ENCODE assay signal across 16 cellular contexts in the genomic region with DNA sequence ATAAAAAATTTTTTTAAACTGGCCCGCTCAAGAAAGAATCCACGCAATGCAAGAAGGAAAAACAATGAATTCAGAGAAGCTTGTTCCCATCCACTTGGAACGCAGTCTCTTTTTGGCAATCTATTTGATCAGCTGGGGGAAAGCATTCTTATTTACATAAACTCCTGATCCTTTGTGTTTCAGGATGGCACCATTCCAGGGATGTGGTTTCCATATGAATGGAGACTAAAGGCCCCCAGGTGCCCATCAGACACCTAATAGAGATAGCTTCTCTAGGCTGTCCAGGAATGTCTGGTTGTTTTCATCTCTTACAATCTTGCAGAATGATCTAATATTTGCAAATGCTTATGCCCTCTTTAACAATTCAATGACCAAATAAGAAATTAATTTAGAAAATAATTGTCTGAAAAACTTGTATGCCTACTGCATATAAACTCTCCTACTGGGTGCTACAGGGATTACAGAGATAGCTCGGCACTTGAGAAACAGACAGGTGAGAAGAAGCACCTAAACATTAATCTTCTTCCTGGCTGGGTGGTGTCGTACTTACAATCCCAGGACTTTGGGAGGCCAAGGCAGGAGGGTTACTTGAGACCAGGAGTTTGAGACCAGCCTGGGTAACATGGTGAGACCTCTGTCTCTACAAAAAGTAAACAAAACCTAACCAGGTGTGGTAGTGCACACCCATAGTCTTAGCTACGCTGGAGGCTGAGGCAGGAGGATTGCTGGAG. TPM values are rescaled to one million over a fixed set of nuclear protein-coding genes. Genes with fewer than 3 reads are reported as not detected.
DNase-seq lines count a peak whose midpoint lies in the region; ATAC-seq and TF ChIP-seq lines count a peak whose summit lies in the region.
"Had no signal": no experiment of that assay in that cellular context is flagged by ENCODE, and none has a peak within 500 bp of the region (broad histone marks: within the 10 kb centered on the region; RNA-seq: fewer than 3 reads in every experiment).

No MANE protein-coding gene starts in this region.

- H3K9me3 ChIP-seq in endodermal cell (ENCODE audit: control insufficient read depth, low read length) (no peaks in the 10 kb centered on the region), psoas muscle (no peaks in the 10 kb centered on the region)
- H3K9me3 ChIP-seq in effector memory CD4-positive, alpha-beta T cell (ENCODE audit: control insufficient read depth, low read length), result no peaks in the 10 kb centered on the region

- no peak overlapping the region for H3K4me3 ChIP-seq in LNCaP clone FGC (ENCODE audit: low read depth, low read length)
- H3K4me3 ChIP-seq in endodermal cell (ENCODE audit: low read length), result no peak overlapping the region
- H3K4me3 ChIP-seq in effector memory CD4-positive, alpha-beta T cell (ENCODE audit: insufficient read depth, low read depth, low read length, poor library complexity, severe bottlenecking), result no peak overlapping the region
- H3K4me3 ChIP-seq in psoas muscle, result no peak overlapping the region
- H3K4me3 ChIP-seq: BLaER1 treated with 17β-estradiol and CSF1 and Interleukin-3, amounts not matched to agents 10 nM and 100 nM had no signal

- no peaks in the 10 kb centered on the region for H3K9me3 Mint-ChIP-seq in endodermal cell
- H3K9me3 Mint-ChIP-seq: activated naive CD4-positive, alpha-beta T cell treated with anti-CD3 and anti-CD28 coated beads, Interleukin-2, amount 50 U/mL, for 72 hours had no signal

- no peaks in the 10 kb centered on the region for H3K4me1 ChIP-seq in endodermal cell (ENCODE audit: control insufficient read depth, insufficient read depth, low read length)
- H3K4me1 ChIP-seq in effector memory CD4-positive, alpha-beta T cell (ENCODE audit: control insufficient read depth, insufficient read depth, low read length, poor library complexity, severe bottlenecking), result peaks cover 4% of the 10 kb centered on the region
- H3K4me1 ChIP-seq in psoas muscle, result no peaks in the 10 kb centered on the region

- peaks cover 23% of the 10 kb centered on the region for H3K4me1 Mint-ChIP-seq in endodermal cell

- no peak overlapping the region for H3K4me3 Mint-ChIP-seq in endodermal cell
- H3K4me3 Mint-ChIP-seq: stimulated activated memory B cell treated with anti-CD40 and anti-IgM and Interleukin-4, amounts not matched to agents 10 μg/mL and 1 μg/mL and 100 μg/mL, for 72 hours had no signal

- intact Hi-C loops in psoas muscle (cut with DNase I), result no loop called here

- peaks cover 50% of the 10 kb centered on the region for H3K27me3 Mint-ChIP-seq in endodermal cell (ENCODE audit: insufficient read depth)

- H3K27me3 ChIP-seq in endodermal cell (ENCODE audit: control insufficient read depth, insufficient read depth, low read length, poor library complexity, severe bottlenecking) (peaks cover 41% of the 10 kb centered on the region), psoas muscle (ENCODE audit: insufficient read depth in 3 of 3, low read length in 2 of 3) (peaks cover 0 to 61% (median 15%) of the 10 kb centered on the region in 3 donors)
- H3K27me3 ChIP-seq in effector memory CD4-positive, alpha-beta T cell (replicated peaks; ENCODE audit: control insufficient read depth, insufficient read depth, low read length, poor library complexity, severe bottlenecking), result no peaks in the 10 kb centered on the region
- H3K27me3 ChIP-seq: BLaER1 treated with 17β-estradiol and CSF1 and Interleukin-3, amounts not matched to agents 10 nM and 100 nM had no signal

- DNase-seq in DMS153 treated with DMSO at 0.1 percent for 48 hours (lab: John Stamatoyannopoulos, UW; ENCODE audit: unreplicated experiment) (peak; percentile 11), LNCaP clone FGC (ENCODE audit: low read depth) (peak; percentile 10), NCI-H774 (lab: John Stamatoyannopoulos, UW) (peak; percentile 86), endodermal cell (peak; percentile 73), erythroblast (lab: John Stamatoyannopoulos, UW) (no peak), psoas muscle (no peak), cerebellar nuclear complex (lab: John Stamatoyannopoulos, UW) (no peak)
- DNase-seq in effector memory CD4-positive, alpha-beta T cell, result no peak
- DNase-seq: head of caudate nucleus; HFFc6; mesenchymal stem cell; stimulated activated CD4-positive, alpha-beta T cell treated with anti-CD3 and anti-CD28 coated beads, Interleukin-2, amount 100 ng/mL, for 24 hours had no signal

- no peak for TF ChIP-seq CTCF in LNCaP clone FGC (IDR thresholded peaks at IDR 0.05; ENCODE audit: control insufficient read depth, extremely low read depth, insufficient read depth)
- peak; percentile 41 for TF ChIP-seq CTCF in endodermal cell (conservative IDR thresholded peaks at IDR 0.05)
- TF ChIP-seq CTCF in psoas muscle (IDR thresholded peaks at IDR 0.05), result no peak

- H3K27ac ChIP-seq in endodermal cell (ENCODE audit: low read depth, low read length), result no peak overlapping the region
- no peak overlapping the region for H3K27ac ChIP-seq in effector memory CD4-positive, alpha-beta T cell (ENCODE audit: insufficient read depth, low read length, poor library complexity, severe bottlenecking)
- H3K27ac ChIP-seq in psoas muscle, result no peak overlapping the region
- H3K27ac ChIP-seq: BLaER1 treated with 17β-estradiol and CSF1 and Interleukin-3, amounts not matched to agents 10 nM and 100 nM had no signal

- no peaks in the 10 kb centered on the region for H3K36me3 ChIP-seq in endodermal cell (ENCODE audit: control insufficient read depth, insufficient read depth, low read length)
- no peaks in the 10 kb centered on the region for H3K36me3 ChIP-seq in effector memory CD4-positive, alpha-beta T cell (ENCODE audit: control insufficient read depth, insufficient read depth, low read length)
- H3K36me3 ChIP-seq in psoas muscle (ENCODE audit: insufficient read depth in 1 of 2, low read depth in 1 of 2), result no peaks in the 10 kb centered on the region
- H3K36me3 ChIP-seq: BLaER1 treated with 17β-estradiol and CSF1 and Interleukin-3, amounts not matched to agents 10 nM and 100 nM had no signal

- TF ChIP-seq POLR2A in erythroblast (IDR thresholded peaks at IDR 0.05; ENCODE audit: low read length), result no peak

- 55 to 58% methylated on average over 5 to 6 of the region's 6 CpGs for WGBS in endodermal cell (ENCODE audit: insufficient coverage in 1 of 2, insufficient read length in 1 of 2), 2 experiments
- 49 to 53% (median 52%) methylated on average over 6 of the region's 6 CpGs for WGBS in psoas muscle, 3 donors

- H3K36me3 Mint-ChIP-seq in endodermal cell (ENCODE audit: low read depth), result no peaks in the 10 kb centered on the region
- H3K36me3 Mint-ChIP-seq: stimulated activated memory B cell treated with anti-CD40 and anti-IgM and Interleukin-4, amounts not matched to agents 10 μg/mL and 1 μg/mL and 100 μg/mL, for 72 hours had no signal

- H3K9ac ChIP-seq in endodermal cell (ENCODE audit: extremely low read depth, low read length, poor library complexity, severe bottlenecking), result no peak overlapping the region
- H3K9ac ChIP-seq: BLaER1 treated with 17β-estradiol and CSF1 and Interleukin-3, amounts not matched to agents 10 nM and 100 nM had no signal

- ATAC-seq in psoas muscle, result no peak
- ATAC-seq: stimulated activated memory B cell treated with anti-CD40 and anti-IgM and Interleukin-4, amounts not matched to agents 10 μg/mL and 1 μg/mL and 100 μg/mL, for 72 hours had no signal

- peak overlapping the region; percentile 45 for H3K27ac Mint-ChIP-seq in endodermal cell
- H3K27ac Mint-ChIP-seq: HFFc6; progenitor cell of endocrine pancreas; stimulated activated memory B cell treated with anti-CD40 and anti-IgM and Interleukin-4, amounts not matched to agents 10 μg/mL and 1 μg/mL and 100 μg/mL, for 72 hours had no signal

RNA-seq across cellular contexts. Expression of a gene that starts 3.0 kb away (rescaled TPM):
- total RNA-seq in endodermal cell (10 to 100 TPM in 1 of 2 donors, under 1 TPM in 1; 0.64 to 14.4 TPM), psoas muscle (1 to 10 TPM; 2.8 to 6.2 (median 5.3) TPM)
- 2.4 TPM for polyA plus RNA-seq in endodermal cell (2013, experiment 1 of 2)
- 2.0 TPM for polyA plus RNA-seq in endodermal cell (2013, experiment 2 of 2)
- 1 to 10 TPM; 2.0 to 3.2 (median 2.2) TPM for polyA plus RNA-seq in psoas muscle

Comparison
In these comparisons a context has a peak if more than half of its experiments do, and no peak if none do; other contexts are left out.
1. DNase-seq: peak in DMS153 treated with DMSO at 0.1 percent for 48 hours (single experiment), LNCaP clone FGC (single experiment), NCI-H774 (single experiment) and endodermal cell (single experiment); none in erythroblast (0 of 2), effector memory CD4-positive, alpha-beta T cell (0 of 3), psoas muscle (0 of 2) and cerebellar nuclear complex (0 of 2).